ENCODE assay signal across 9 cellular contexts in the genomic region with DNA sequence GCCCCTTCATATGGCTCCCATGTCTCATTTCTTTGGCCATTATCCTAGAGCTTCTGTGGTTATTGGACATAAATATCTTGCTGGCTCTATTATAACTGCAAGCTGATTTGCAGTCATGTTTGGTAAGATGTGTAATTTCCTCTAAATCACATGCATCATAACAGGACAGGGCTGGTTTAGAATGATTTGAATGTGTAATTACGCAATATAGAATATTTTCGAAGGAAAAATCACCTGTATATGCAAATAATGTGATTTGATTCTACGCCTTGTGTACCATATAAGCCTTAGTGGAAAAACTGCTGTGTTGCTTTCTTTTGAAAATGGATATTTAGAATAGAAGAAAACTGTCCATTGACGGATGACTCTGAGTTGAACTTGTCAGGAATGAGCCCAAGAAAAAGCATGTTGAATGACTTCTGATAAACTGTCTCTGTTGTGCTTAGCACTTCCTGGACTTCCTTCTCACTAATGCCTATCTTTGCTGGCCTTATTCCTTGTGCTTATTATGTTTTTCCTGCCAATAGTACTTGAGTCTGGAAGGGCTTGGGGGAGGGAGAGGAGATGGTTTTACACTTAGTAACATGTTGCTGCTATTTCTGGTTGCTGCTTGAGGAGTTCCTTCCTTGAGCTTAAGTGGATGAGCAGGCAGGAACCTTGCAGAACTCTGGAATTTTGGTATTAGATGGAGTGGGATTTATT. TPM values are rescaled to one million over a fixed set of nuclear protein-coding genes. Genes with fewer than 3 reads are reported as not detected.
DNase-seq lines count a peak whose midpoint lies in the region; ATAC-seq and TF ChIP-seq lines count a peak whose summit lies in the region.
"Had no signal": no experiment of that assay in that cellular context is flagged by ENCODE, and none has a peak within 500 bp of the region (broad histone marks: within the 10 kb centered on the region; RNA-seq: fewer than 3 reads in every experiment).

No MANE protein-coding gene starts in this region.

- no peaks in the 10 kb centered on the region for H3K36me3 ChIP-seq in adipocyte (ENCODE audit: control insufficient read depth, insufficient read depth, low read length, severe bottlenecking)

- H3K9ac ChIP-seq in adipocyte (ENCODE audit: low read length), result no peak overlapping the region

- H3K4me3 Mint-ChIP-seq in Calu3 (ENCODE audit: low read depth, unreplicated experiment), result no peak overlapping the region

- H3K9me3 Mint-ChIP-seq in Calu3 (ENCODE audit: low read depth, unreplicated experiment), result no peaks in the 10 kb centered on the region

- no peak overlapping the region for H3K4me3 ChIP-seq in adipocyte (ENCODE audit: low read length)

- H3K4me1 ChIP-seq in adipocyte (ENCODE audit: control insufficient read depth, insufficient read depth, low read length), result peaks cover 20% of the 10 kb centered on the region

- DNase-seq in EL, result peak; percentile 81
- peak; percentile 58 for DNase-seq in adipocyte (ENCODE audit: low read depth)
- peak; percentile 78 for DNase-seq in glomerular endothelial cell (ENCODE audit: extremely low read depth, low read depth, low spot score)
- peak; percentile 86 for DNase-seq in pulmonary artery endothelial cell (ENCODE audit: low read depth, low spot score)
- DNase-seq in activated CD8-positive, alpha-beta memory T cell treated with anti-CD3 and anti-CD28 coated beads, Interleukin-2, amount 50 U/mL, for 48 hours, result no peak
- no peak for DNase-seq in Calu3
- DNase-seq: activated gamma-delta T cell had no signal

- no peaks in the 10 kb centered on the region for H3K9me3 ChIP-seq in adipocyte (ENCODE audit: control insufficient read depth, low read length)

- CTCF ChIA-PET in Calu3 (lab: Charles Lee), result no interaction called here

- ATAC-seq in HG02870 (IDR thresholded peaks at IDR 0.05; ENCODE audit: unreplicated experiment) (no peak), GM19467 (IDR thresholded peaks at IDR 0.05; ENCODE audit: unreplicated experiment) (no peak)

- peaks cover 14% of the 10 kb centered on the region for H3K27me3 Mint-ChIP-seq in Calu3 (ENCODE audit: unreplicated experiment)

- intact Hi-C loops in Calu3 (cut with micrococcal nuclease; ENCODE audit: unreplicated experiment), result loop anchor here (10.0 kb wide), 1 partner anchor 132 kb away; no protein-coding TSS in a partner anchor

- H3K27ac Mint-ChIP-seq in Calu3 (ENCODE audit: unreplicated experiment), result no peak overlapping the region

- H3K27me3 ChIP-seq in adipocyte (replicated peaks; ENCODE audit: control insufficient read depth, insufficient read depth, low read length), result no peaks in the 10 kb centered on the region

- no peak for TF ChIP-seq CTCF in Calu3 (IDR thresholded peaks at IDR 0.05; ENCODE audit: unreplicated experiment)

- peaks cover 26% of the 10 kb centered on the region for H3K4me1 Mint-ChIP-seq in Calu3 (ENCODE audit: low read depth, unreplicated experiment)

- peaks cover 4% of the 10 kb centered on the region for H3K36me3 Mint-ChIP-seq in Calu3 (ENCODE audit: insufficient read depth, unreplicated experiment)

- BruUV-seq in Calu3 (replicated peaks; lab: Mats Ljungman, UMichigan), result no TSS peak

RNA-seq across cellular contexts. Expression of a gene that starts 6.5 kb away (rescaled TPM):
- total RNA-seq in glomerular endothelial cell, result 8.2 and 9.4 TPM in 2 replicates
- total RNA-seq in pulmonary artery endothelial cell, result 1.5 and 3.7 TPM in 2 replicates
- total RNA-seq in Calu3 (2022), result 2.5 and 3.5 TPM in 2 replicates

Comparison
In these comparisons a context has a peak if more than half of its experiments do, and no peak if none do; other contexts are left out.
1. DNase-seq: peak in EL (single experiment), adipocyte (single experiment), glomerular endothelial cell (single experiment) and pulmonary artery endothelial cell (single experiment); none in activated CD8-positive, alpha-beta memory T cell treated with anti-CD3 and anti-CD28 coated beads, Interleukin-2, amount 50 U/mL, for 48 hours (single experiment) and Calu3 (single experiment).